ENCODE assay signal across 26 cellular contexts in genomic region chr6:27765028-27765427, GRCh38.
"Had no signal": no experiment of that assay in that cellular context is flagged by ENCODE, and none has a peak within 500 bp of the region (broad histone marks: within the 10 kb centered on the region; RNA-seq: fewer than 3 reads in every experiment).

No MANE protein-coding gene starts in this region.

- H3K36me3 ChIP-seq: left ventricle myocardium inferior, neural progenitor cell, neutrophil, ovary, right atrium auricular region, right lobe of liver, tibial nerve, vagina had no signal

- H2AFZ ChIP-seq: neural progenitor cell had no signal

- H3K4me3 Mint-ChIP-seq: mesothelial cell of epicardium; naive B cell; natural killer cell; nephron progenitor cell; neural progenitor cell; stimulated activated memory B cell treated with anti-CD40 and anti-IgM and Interleukin-4, amounts not matched to agents 10 μg/mL and 1 μg/mL and 100 μg/mL, for 72 hours; stimulated activated naive CD8-positive, alpha-beta T cell treated with anti-CD3 and anti-CD28 coated beads, Interleukin-15, amount 100 ng/mL, for 72 hours; type B pancreatic cell had no signal

- H3K4me3 ChIP-seq: left ventricle myocardium inferior, lung, neural progenitor cell, ovary, right atrium auricular region, right lobe of liver, smooth muscle cell, tibial nerve, vagina had no signal

- H3K9ac ChIP-seq: neural progenitor cell had no signal

- DNase-seq: left ventricle myocardium inferior; mesendoderm; naive B cell; natural killer cell; nephron progenitor cell; occipital lobe; ovary; right lobe of liver; stimulated activated CD4-positive, alpha-beta T cell treated with anti-CD3 and anti-CD28 coated beads, Interleukin-1b, Interleukin-23, amount 100 ng/mL, for 48 hours; stimulated activated CD4-positive, alpha-beta T cell treated with anti-CD3 and anti-CD28 coated beads, Interleukin-2, amount 100 ng/mL, for 48 hours; stimulated activated CD4-positive, alpha-beta T cell treated with anti-CD3 and anti-CD28 coated beads, Interleukin-4, amount 100 ng/mL, for 4 hours; stimulated activated CD8-positive, alpha-beta memory T cell treated with anti-CD3 and anti-CD28 coated beads, Interleukin-4, amount 100 ng/mL, for 48 hours; stimulated activated naive CD4-positive, alpha-beta T cell treated with Interleukin-2 at 50 U/mL for 16 hours; stimulated activated naive CD8-positive, alpha-beta T cell treated with anti-CD3 and anti-CD28 coated beads, Interleukin-15, amount 100 ng/mL, for 72 hours; substantia nigra had no signal

- H3K27me3 Mint-ChIP-seq: stimulated activated memory B cell treated with anti-CD40 and anti-IgM and Interleukin-4, amounts not matched to agents 10 μg/mL and 1 μg/mL and 100 μg/mL, for 72 hours had no signal

- H3K27me3 ChIP-seq: neutrophil, ovary, right atrium auricular region, vagina had no signal

- ATAC-seq: natural killer cell; right lobe of liver; stimulated activated memory B cell treated with anti-CD40 and anti-IgM and Interleukin-4, amounts not matched to agents 10 μg/mL and 1 μg/mL and 100 μg/mL, for 72 hours; stimulated activated naive CD8-positive, alpha-beta T cell treated with anti-CD3 and anti-CD28 coated beads, Interleukin-15, amount 100 ng/mL, for 72 hours had no signal

- H3K4me1 ChIP-seq: left ventricle myocardium inferior, neural progenitor cell, right atrium auricular region, right lobe of liver, tibial nerve, vagina had no signal

- H3K9me3 ChIP-seq: left ventricle myocardium inferior, neutrophil, ovary, right atrium auricular region, right lobe of liver, tibial nerve, vagina had no signal

- H3K27ac ChIP-seq: left ventricle myocardium inferior, neural progenitor cell, neutrophil, ovary, right atrium auricular region, right lobe of liver, tibial nerve, vagina had no signal

- H3K27ac Mint-ChIP-seq: mesothelial cell of epicardium; natural killer cell; nephron progenitor cell; neural progenitor cell; progenitor cell of endocrine pancreas; stimulated activated memory B cell treated with anti-CD40 and anti-IgM and Interleukin-4, amounts not matched to agents 10 μg/mL and 1 μg/mL and 100 μg/mL, for 72 hours; stimulated activated naive CD8-positive, alpha-beta T cell treated with anti-CD3 and anti-CD28 coated beads, Interleukin-15, amount 100 ng/mL, for 72 hours; type B pancreatic cell had no signal

- H3K36me3 Mint-ChIP-seq: mesothelial cell of epicardium; naive B cell; natural killer cell; neural progenitor cell; stimulated activated memory B cell treated with anti-CD40 and anti-IgM and Interleukin-4, amounts not matched to agents 10 μg/mL and 1 μg/mL and 100 μg/mL, for 72 hours; type B pancreatic cell had no signal

- H3K9me3 Mint-ChIP-seq: mesothelial cell of epicardium; naive B cell; natural killer cell; nephron progenitor cell; neural progenitor cell; stimulated activated memory B cell treated with anti-CD40 and anti-IgM and Interleukin-4, amounts not matched to agents 10 μg/mL and 1 μg/mL and 100 μg/mL, for 72 hours; stimulated activated naive CD8-positive, alpha-beta T cell treated with anti-CD3 and anti-CD28 coated beads, Interleukin-15, amount 100 ng/mL, for 72 hours; type B pancreatic cell had no signal

- H3K4me2 ChIP-seq: neural progenitor cell, smooth muscle cell had no signal

- H3K4me1 Mint-ChIP-seq: naive B cell, natural killer cell, neural progenitor cell had no signal
